1 cellular context compared by ENCODE assay signal in the genomic region with DNA sequence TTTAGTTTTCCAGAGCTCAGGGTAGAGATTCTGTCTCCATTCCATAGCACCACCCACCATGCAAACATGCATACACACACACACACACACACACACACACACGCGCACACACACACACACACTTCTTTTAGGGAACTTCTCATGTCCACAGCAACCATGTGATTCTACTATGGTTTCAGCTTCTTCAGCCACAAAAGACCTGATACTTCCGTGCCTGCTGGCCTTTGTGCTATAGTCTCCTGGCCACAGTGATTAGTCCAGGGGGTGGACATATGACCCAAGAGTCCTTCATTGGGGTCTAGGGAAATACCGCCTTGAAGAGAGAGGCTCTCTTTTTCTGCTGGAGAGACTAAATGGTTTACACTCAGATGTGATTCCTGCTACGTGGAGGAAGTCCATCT.
TF ChIP-seq lines count a peak whose summit lies in the region.

No MANE protein-coding gene starts in this region.

TF ChIP-seq in GM23338, 12 proteins besides CTCF, POLR2A, EP300 and RAD21 (continued from another document):
- no peak for TF ChIP-seq JUNB (IDR thresholded peaks at IDR 0.05; ENCODE audit: unreplicated experiment)
- no peak for TF ChIP-seq STAT1 (IDR thresholded peaks at IDR 0.05; ENCODE audit: unreplicated experiment)
- no peak for TF ChIP-seq ZNF331 (CRISPR knock-in tag; IDR thresholded peaks at IDR 0.05; ENCODE audit: low read depth)
- no peak for TF ChIP-seq ZNF114 (CRISPR knock-in tag; IDR thresholded peaks at IDR 0.05)
- TF ChIP-seq, protein P1, sequence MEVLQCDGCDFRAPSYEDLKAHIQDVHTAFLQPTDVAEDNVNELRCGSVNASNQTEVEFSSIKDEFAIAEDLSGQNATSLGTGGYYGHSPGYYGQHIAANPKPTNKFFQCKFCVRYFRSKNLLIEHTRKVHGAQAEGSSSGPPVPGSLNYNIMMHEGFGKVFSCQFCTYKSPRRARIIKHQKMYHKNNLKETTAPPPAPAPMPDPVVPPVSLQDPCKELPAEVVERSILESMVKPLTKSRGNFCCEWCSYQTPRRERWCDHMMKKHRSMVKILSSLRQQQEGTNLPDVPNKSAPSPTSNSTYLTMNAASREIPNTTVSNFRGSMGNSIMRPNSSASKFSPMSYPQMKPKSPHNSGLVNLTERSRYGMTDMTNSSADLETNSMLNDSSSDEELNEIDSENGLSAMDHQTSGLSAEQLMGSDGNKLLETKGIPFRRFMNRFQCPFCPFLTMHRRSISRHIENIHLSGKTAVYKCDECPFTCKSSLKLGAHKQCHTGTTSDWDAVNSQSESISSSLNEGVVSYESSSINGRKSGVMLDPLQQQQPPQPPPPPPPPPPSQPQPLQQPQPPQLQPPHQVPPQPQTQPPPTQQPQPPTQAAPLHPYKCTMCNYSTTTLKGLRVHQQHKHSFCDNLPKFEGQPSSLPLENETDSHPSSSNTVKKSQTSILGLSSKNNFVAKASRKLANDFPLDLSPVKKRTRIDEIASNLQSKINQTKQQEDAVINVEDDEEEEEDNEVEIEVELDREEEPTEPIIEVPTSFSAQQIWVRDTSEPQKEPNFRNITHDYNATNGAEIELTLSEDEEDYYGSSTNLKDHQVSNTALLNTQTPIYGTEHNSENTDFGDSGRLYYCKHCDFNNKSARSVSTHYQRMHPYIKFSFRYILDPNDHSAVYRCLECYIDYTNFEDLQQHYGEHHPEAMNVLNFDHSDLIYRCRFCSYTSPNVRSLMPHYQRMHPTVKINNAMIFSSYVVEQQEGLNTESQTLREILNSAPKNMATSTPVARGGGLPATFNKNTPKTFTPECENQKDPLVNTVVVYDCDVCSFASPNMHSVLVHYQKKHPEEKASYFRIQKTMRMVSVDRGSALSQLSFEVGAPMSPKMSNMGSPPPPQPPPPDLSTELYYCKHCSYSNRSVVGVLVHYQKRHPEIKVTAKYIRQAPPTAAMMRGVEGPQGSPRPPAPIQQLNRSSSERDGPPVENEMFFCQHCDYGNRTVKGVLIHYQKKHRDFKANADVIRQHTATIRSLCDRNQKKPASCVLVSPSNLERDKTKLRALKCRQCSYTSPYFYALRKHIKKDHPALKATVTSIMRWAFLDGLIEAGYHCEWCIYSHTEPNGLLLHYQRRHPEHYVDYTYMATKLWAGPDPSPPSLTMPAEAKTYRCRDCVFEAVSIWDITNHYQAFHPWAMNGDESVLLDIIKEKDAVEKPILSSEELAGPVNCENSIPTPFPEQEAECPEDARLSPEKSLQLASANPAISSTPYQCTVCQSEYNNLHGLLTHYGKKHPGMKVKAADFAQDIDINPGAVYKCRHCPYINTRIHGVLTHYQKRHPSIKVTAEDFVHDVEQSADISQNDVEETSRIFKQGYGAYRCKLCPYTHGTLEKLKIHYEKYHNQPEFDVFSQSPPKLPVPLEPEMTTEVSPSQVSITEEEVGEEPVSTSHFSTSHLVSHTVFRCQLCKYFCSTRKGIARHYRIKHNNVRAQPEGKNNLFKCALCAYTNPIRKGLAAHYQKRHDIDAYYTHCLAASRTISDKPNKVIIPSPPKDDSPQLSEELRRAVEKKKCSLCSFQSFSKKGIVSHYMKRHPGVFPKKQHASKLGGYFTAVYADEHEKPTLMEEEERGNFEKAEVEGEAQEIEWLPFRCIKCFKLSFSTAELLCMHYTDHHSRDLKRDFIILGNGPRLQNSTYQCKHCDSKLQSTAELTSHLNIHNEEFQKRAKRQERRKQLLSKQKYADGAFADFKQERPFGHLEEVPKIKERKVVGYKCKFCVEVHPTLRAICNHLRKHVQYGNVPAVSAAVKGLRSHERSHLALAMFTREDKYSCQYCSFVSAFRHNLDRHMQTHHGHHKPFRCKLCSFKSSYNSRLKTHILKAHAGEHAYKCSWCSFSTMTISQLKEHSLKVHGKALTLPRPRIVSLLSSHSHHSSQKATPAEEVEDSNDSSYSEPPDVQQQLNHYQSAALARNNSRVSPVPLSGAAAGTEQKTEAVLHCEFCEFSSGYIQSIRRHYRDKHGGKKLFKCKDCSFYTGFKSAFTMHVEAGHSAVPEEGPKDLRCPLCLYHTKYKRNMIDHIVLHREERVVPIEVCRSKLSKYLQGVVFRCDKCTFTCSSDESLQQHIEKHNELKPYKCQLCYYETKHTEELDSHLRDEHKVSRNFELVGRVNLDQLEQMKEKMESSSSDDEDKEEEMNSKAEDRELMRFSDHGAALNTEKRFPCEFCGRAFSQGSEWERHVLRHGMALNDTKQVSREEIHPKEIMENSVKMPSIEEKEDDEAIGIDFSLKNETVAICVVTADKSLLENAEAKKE (CRISPR knock-in tag; IDR thresholded peaks at IDR 0.05) = no peak
- no peak for TF ChIP-seq POLR2AphosphoS5 (IDR thresholded peaks at IDR 0.05; ENCODE audit: low read depth)
TF ChIP-seq in GM23338: peak in this region for 0.
